16 cellular contexts compared by ENCODE assay signal in the genomic region with DNA sequence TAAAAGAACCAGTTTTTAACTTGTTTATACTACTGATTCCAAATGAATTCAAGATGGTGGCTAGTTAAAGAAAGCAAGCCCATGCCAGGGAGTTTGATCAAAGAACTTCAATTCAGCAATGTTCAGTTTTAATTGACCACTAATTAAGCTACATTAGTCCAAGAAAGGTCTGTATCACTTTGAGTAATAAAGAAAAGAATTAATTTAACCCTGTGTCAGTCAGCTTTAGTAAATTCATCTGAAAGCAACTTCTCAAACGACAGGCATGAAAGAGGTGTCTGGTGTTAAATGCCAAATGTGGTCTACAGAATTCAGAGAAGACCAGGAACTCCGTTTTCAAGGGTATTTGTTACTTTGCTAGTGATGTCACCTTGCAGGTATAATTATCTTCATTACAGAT.
"Had no signal": no experiment of that assay in that cellular context is flagged by ENCODE, and none has a peak within 500 bp of the region (broad histone marks: within the 10 kb centered on the region; RNA-seq: fewer than 3 reads in every experiment).

No MANE protein-coding gene starts in this region.

- H3K27me3 ChIP-seq: esophagus squamous epithelium, sigmoid colon, thyroid gland had no signal

- H3K9me3 ChIP-seq: esophagus squamous epithelium, lower lobe of right lung, sigmoid colon, thyroid gland had no signal

- H3K4me3 ChIP-seq: esophagus squamous epithelium, lower lobe of right lung, sigmoid colon, thyroid gland had no signal

- H3K36me3 ChIP-seq: esophagus squamous epithelium, lower lobe of right lung, sigmoid colon, thyroid gland had no signal

- DNase-seq: activated CD4-positive, alpha-beta T cell treated with anti-CD3 and anti-CD28 coated beads, Interleukin-2, amount 10 ng/mL, durations not matched to agents 24 days and 14 days; activated CD8-positive, alpha-beta T cell treated with anti-CD3 and anti-CD28 coated beads for 36 hours; activated naive CD4-positive, alpha-beta T cell; activated naive CD8-positive, alpha-beta T cell treated with anti-CD3 and anti-CD28 coated beads for 36 hours; activated T-cell treated with anti-CD3 and anti-CD28 coated beads, Interleukin-2, amount 50 U/mL, for 1 hour; amniotic stem cell; dermis blood vessel endothelial cell; effector memory CD8-positive, alpha-beta T cell; esophagus squamous epithelium; foreskin fibroblast; left colon; lower lobe of right lung; sigmoid colon; stimulated activated naive CD4-positive, alpha-beta T cell treated with Interleukin-2 at 50 U/mL for 16 hours; thyroid gland had no signal

- ATAC-seq: activated CD8-positive, alpha-beta T cell treated with anti-CD3 and anti-CD28 coated beads for 36 hours; activated T-helper 17 cell treated with anti-CD3 and anti-CD28 coated beads, Interleukin-2, amount 50 U/mL, for 72 hours; effector memory CD8-positive, alpha-beta T cell; left colon; lower lobe of right lung had no signal

- H3K27ac ChIP-seq: esophagus squamous epithelium, lower lobe of right lung, sigmoid colon, thyroid gland had no signal
